21 cellular contexts compared by ENCODE assay signal in genomic region chrX:115649461-115650063, GRCh38.
DNase-seq lines count a peak whose midpoint lies in the region; ATAC-seq and TF ChIP-seq lines count a peak whose summit lies in the region.
"Had no signal": no experiment of that assay in that cellular context is flagged by ENCODE, and none has a peak within 500 bp of the region (broad histone marks: within the 10 kb centered on the region; RNA-seq: fewer than 3 reads in every experiment).

No MANE protein-coding gene starts in this region.

- no peaks in the 10 kb centered on the region for H3K27me3 Mint-ChIP-seq in endodermal cell (ENCODE audit: insufficient read depth)
- H3K27me3 Mint-ChIP-seq: CD4-positive, alpha-beta memory T cell; stimulated activated naive B cell treated with anti-CD40 and anti-IgM and Interleukin-4, amounts not matched to agents 10 μg/mL and 1 μg/mL and 100 μg/mL, for 72 hours had no signal

- H3K9me3 ChIP-seq in endodermal cell (ENCODE audit: control insufficient read depth, low read length) (no peaks in the 10 kb centered on the region), left lung (no peaks in the 10 kb centered on the region)
- H3K9me3 ChIP-seq: HAP-1, spleen, uterus had no signal

- H3K4me3 Mint-ChIP-seq in endodermal cell: no peak overlapping the region
- H3K4me3 Mint-ChIP-seq in stimulated activated effector memory CD8-positive, alpha-beta T cell treated with anti-CD3 and anti-CD28 coated beads, Interleukin-12 subunit alpha, Interleukin-12 subunit beta, amount 100 ng/mL, for 72 hours: no peak overlapping the region
- H3K4me3 Mint-ChIP-seq: CD4-positive, alpha-beta memory T cell; stimulated activated naive B cell treated with anti-CD40 and anti-IgM and Interleukin-4, amounts not matched to agents 10 μg/mL and 1 μg/mL and 100 μg/mL, for 72 hours; T-helper 2 cell treated with Interferon-gamma antibody and Interleukin-4, amounts not matched to agents 5 μg/mL and 100 μg/mL, for 36 hours had no signal

- WGBS in endodermal cell (ENCODE audit: insufficient coverage in 1 of 2, insufficient read length in 1 of 2), 2 experiments: 87% methylated on average over 4 of the region's 5 CpGs; no CpG with 5 or more reads in 1 of the 2 experiments

- no peak overlapping the region for H3K9ac ChIP-seq in endodermal cell (ENCODE audit: extremely low read depth, low read length, poor library complexity, severe bottlenecking)

- H3K27me3 ChIP-seq in endodermal cell (ENCODE audit: control insufficient read depth, insufficient read depth, low read length, poor library complexity, severe bottlenecking) (no peaks in the 10 kb centered on the region), left lung (no peaks in the 10 kb centered on the region)
- H3K27me3 ChIP-seq: spleen, uterus had no signal

- H3K9me3 Mint-ChIP-seq in endodermal cell: no peaks in the 10 kb centered on the region
- H3K9me3 Mint-ChIP-seq in stimulated activated effector memory CD8-positive, alpha-beta T cell treated with anti-CD3 and anti-CD28 coated beads, Interleukin-12 subunit alpha, Interleukin-12 subunit beta, amount 100 ng/mL, for 72 hours: no peaks in the 10 kb centered on the region
- H3K9me3 Mint-ChIP-seq: CD4-positive, alpha-beta memory T cell; stimulated activated naive B cell treated with anti-CD40 and anti-IgM and Interleukin-4, amounts not matched to agents 10 μg/mL and 1 μg/mL and 100 μg/mL, for 72 hours; T-helper 2 cell treated with Interferon-gamma antibody and Interleukin-4, amounts not matched to agents 5 μg/mL and 100 μg/mL, for 36 hours had no signal

- H3K27ac ChIP-seq in endodermal cell (ENCODE audit: low read depth, low read length) (no peak overlapping the region), left lung (no peak overlapping the region)
- H3K27ac ChIP-seq: spleen had no signal

- H3K4me1 ChIP-seq in endodermal cell (ENCODE audit: control insufficient read depth, insufficient read depth, low read length) (no peaks in the 10 kb centered on the region), left lung (no peaks in the 10 kb centered on the region)
- H3K4me1 ChIP-seq: spleen, uterus had no signal

- H3K4me1 Mint-ChIP-seq in endodermal cell: peaks cover 16% of the 10 kb centered on the region
- H3K4me1 Mint-ChIP-seq in stimulated activated effector memory CD8-positive, alpha-beta T cell treated with anti-CD3 and anti-CD28 coated beads, Interleukin-12 subunit alpha, Interleukin-12 subunit beta, amount 100 ng/mL, for 72 hours: no peaks in the 10 kb centered on the region
- H3K4me1 Mint-ChIP-seq: CD4-positive, alpha-beta memory T cell; stimulated activated naive B cell treated with anti-CD40 and anti-IgM and Interleukin-4, amounts not matched to agents 10 μg/mL and 1 μg/mL and 100 μg/mL, for 72 hours had no signal

- no peak for TF ChIP-seq CTCF in endodermal cell (conservative IDR thresholded peaks at IDR 0.05)
- TF ChIP-seq CTCF in left lung (IDR thresholded peaks at IDR 0.05): no peak

- intact Hi-C loops in Right ventricle myocardium superior (cut with DNase I) (no loop called here), cardiac septum (cut with DNase I) (loop anchor here (5.0 kb wide), 1 partner anchor 43 kb away; no protein-coding TSS in a partner anchor), left lung (cut with DNase I) (no loop called here)

- H3K36me3 Mint-ChIP-seq in endodermal cell (ENCODE audit: low read depth): peaks cover 62% of the 10 kb centered on the region
- H3K36me3 Mint-ChIP-seq in stimulated activated effector memory CD8-positive, alpha-beta T cell treated with anti-CD3 and anti-CD28 coated beads, Interleukin-12 subunit alpha, Interleukin-12 subunit beta, amount 100 ng/mL, for 72 hours: no peaks in the 10 kb centered on the region
- H3K36me3 Mint-ChIP-seq: CD4-positive, alpha-beta memory T cell; stimulated activated naive B cell treated with anti-CD40 and anti-IgM and Interleukin-4, amounts not matched to agents 10 μg/mL and 1 μg/mL and 100 μg/mL, for 72 hours had no signal

- H3K36me3 ChIP-seq in endodermal cell (ENCODE audit: control insufficient read depth, insufficient read depth, low read length) (peaks cover 25% of the 10 kb centered on the region), left lung (peaks cover 0 to 11% of the 10 kb centered on the region in 2 donors)
- H3K36me3 ChIP-seq: uterus had no signal

- ATAC-seq in Right ventricle myocardium superior (ENCODE audit: poor library complexity): peak; percentile 63
- ATAC-seq in left lung: peak; percentile 72
- ATAC-seq in stimulated activated effector memory CD8-positive, alpha-beta T cell treated with anti-CD3 and anti-CD28 coated beads, Interleukin-12 subunit alpha, Interleukin-12 subunit beta, amount 100 ng/mL, for 72 hours: no peak
- ATAC-seq: esophagus mucosa; stimulated activated naive B cell treated with anti-CD40 and anti-IgM and Interleukin-4, amounts not matched to agents 10 μg/mL and 1 μg/mL and 100 μg/mL, for 72 hours had no signal

- DNase-seq in Right ventricle myocardium superior (no peak), cardiac septum (ENCODE audit: low spot score) (no peak), endodermal cell (peak; percentile 62), left lung (no peak), GDM1 (lab: John Stamatoyannopoulos, UW) (no peak), DMS114 treated with DMSO at 0.1 percent for 48 hours (lab: John Stamatoyannopoulos, UW; ENCODE audit: unreplicated experiment) (no peak), GOT3 (lab: John Stamatoyannopoulos, UW) (no peak)
- no peak for DNase-seq in stimulated activated effector memory CD8-positive, alpha-beta T cell treated with anti-CD3 and anti-CD28 coated beads, Interleukin-12 subunit alpha, Interleukin-12 subunit beta, amount 100 ng/mL, for 72 hours (ENCODE audit: low spot score in 2 of 2)
- DNase-seq: activated CD4-positive, CD25-positive, alpha-beta regulatory T cell treated with anti-CD3 and anti-CD28 coated beads, Interleukin-2, amount 50 U/mL, for 72 hours; CD4-positive, alpha-beta memory T cell; dermis blood vessel endothelial cell; glutamatergic neuron; kidney glomerular epithelial cell; NCI-H1436 treated with DMSO at 0.1 percent for 48 hours; SIG-M5; spleen; stimulated activated naive B cell treated with anti-CD40 and anti-IgM and Interleukin-4, amounts not matched to agents 10 μg/mL and 1 μg/mL and 100 μg/mL, for 72 hours; uterus had no signal

- H3K4me3 ChIP-seq in endodermal cell (ENCODE audit: low read length) (no peak overlapping the region), left lung (no peak overlapping the region)
- H3K4me3 ChIP-seq: HAP-1, spleen, uterus had no signal

- H3K27ac Mint-ChIP-seq in endodermal cell: peak overlapping the region; percentile 92
- no peak overlapping the region for H3K27ac Mint-ChIP-seq in stimulated activated effector memory CD8-positive, alpha-beta T cell treated with anti-CD3 and anti-CD28 coated beads, Interleukin-12 subunit alpha, Interleukin-12 subunit beta, amount 100 ng/mL, for 72 hours
- H3K27ac Mint-ChIP-seq: stimulated activated naive B cell treated with anti-CD40 and anti-IgM and Interleukin-4, amounts not matched to agents 10 μg/mL and 1 μg/mL and 100 μg/mL, for 72 hours; T-helper 2 cell treated with Interferon-gamma antibody and Interleukin-4, amounts not matched to agents 5 μg/mL and 100 μg/mL, for 36 hours had no signal
